24 cellular contexts compared by ENCODE assay signal in the genomic region with DNA sequence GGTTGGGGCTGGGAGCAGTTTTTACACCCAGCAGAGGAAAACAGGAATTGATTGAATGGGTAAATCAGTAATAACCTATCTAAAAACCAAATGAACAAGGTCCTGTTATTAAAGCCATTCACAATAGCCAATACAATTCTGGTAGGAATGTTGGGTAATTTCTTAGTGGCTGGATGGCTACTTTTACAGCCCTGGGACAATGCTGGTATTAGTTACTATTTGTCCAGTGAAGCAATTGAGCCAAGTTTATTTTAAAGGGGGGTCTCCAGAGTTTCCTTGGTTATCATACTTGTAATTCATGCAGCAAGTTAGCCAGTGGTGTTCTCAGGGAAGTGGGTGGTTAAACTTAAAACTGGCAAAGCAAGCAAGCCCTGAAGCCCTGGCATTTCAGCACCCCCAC.
DNase-seq lines count a peak whose midpoint lies in the region; ATAC-seq, FAIRE-seq and TF ChIP-seq lines count a peak whose summit lies in the region.
"Had no signal": no experiment of that assay in that cellular context is flagged by ENCODE, and none has a peak within 500 bp of the region (broad histone marks: within the 10 kb centered on the region; RNA-seq: fewer than 3 reads in every experiment).

No MANE protein-coding gene starts in this region.

- H3K4me1 Mint-ChIP-seq in activated naive CD8-positive, alpha-beta T cell treated with anti-CD3 and anti-CD28 coated beads, Interleukin-2, amount 50 U/mL, for 24 hours, result no peaks in the 10 kb centered on the region
- H3K4me1 Mint-ChIP-seq: B cell; CD4-positive, CD25-positive, alpha-beta regulatory T cell had no signal

- H3K4me1 ChIP-seq in liver (ENCODE audit: control insufficient read depth in 4 of 4, insufficient read depth in 4 of 4, low read length in 3 of 4) (peaks cover 0 to 2% (median 0%) of the 10 kb centered on the region in 4 donors), HepG2 (ENCODE audit: insufficient read depth, low read length) (peaks cover 22% of the 10 kb centered on the region), pancreas (peaks cover 14 to 22% (median 19%) of the 10 kb centered on the region in 3 donors), thyroid gland (peaks cover 11 to 30% of the 10 kb centered on the region in 2 donors)
- H3K4me1 ChIP-seq: BLaER1 had no signal

- no peak overlapping the region for H3K27ac Mint-ChIP-seq in activated naive CD8-positive, alpha-beta T cell treated with anti-CD3 and anti-CD28 coated beads, Interleukin-2, amount 50 U/mL, for 24 hours
- H3K27ac Mint-ChIP-seq: B cell; CD4-positive, CD25-positive, alpha-beta regulatory T cell; CD8-positive, alpha-beta T cell; H9 had no signal

- no peak overlapping the region for H3K9ac ChIP-seq in liver (ENCODE audit: low read depth in 1 of 2, low read length in 2 of 2)
- H3K9ac ChIP-seq in HepG2 (ENCODE audit: insufficient read depth, low read depth, low read length), result no peak overlapping the region
- H3K9ac ChIP-seq: BLaER1, GM23248 had no signal

- H2AFZ ChIP-seq in HepG2 (ENCODE audit: low read length), result no peak overlapping the region
- H2AFZ ChIP-seq: GM23248 had no signal

- no peaks in the 10 kb centered on the region for H4K20me1 ChIP-seq in HepG2 (ENCODE audit: insufficient read depth, low read length)
- H4K20me1 ChIP-seq: BLaER1 had no signal

- no peak overlapping the region for H3K4me2 ChIP-seq in HepG2 (ENCODE audit: low read depth, low read length)
- H3K4me2 ChIP-seq: BLaER1 had no signal

- H3K36me3 Mint-ChIP-seq in activated naive CD8-positive, alpha-beta T cell treated with anti-CD3 and anti-CD28 coated beads, Interleukin-2, amount 50 U/mL, for 24 hours (ENCODE audit: low read depth), result no peaks in the 10 kb centered on the region
- H3K36me3 Mint-ChIP-seq: CD4-positive, CD25-positive, alpha-beta regulatory T cell; CD8-positive, alpha-beta T cell had no signal

- no peaks in the 10 kb centered on the region for H3K27me3 Mint-ChIP-seq in activated naive CD8-positive, alpha-beta T cell treated with anti-CD3 and anti-CD28 coated beads, Interleukin-2, amount 50 U/mL, for 24 hours

- FAIRE-seq in HepG2 (lab: Jason Lieb, UNC) (no peak), pancreas (lab: Jason Lieb, UNC) (no peak)
- FAIRE-seq: A204.1, D721Med, GM12878, GM19239, H1 had no signal

- H3K79me2 ChIP-seq in HepG2 (ENCODE audit: insufficient read depth, low read length), result no peaks in the 10 kb centered on the region

- TF ChIP-seq CTCF in liver (IDR thresholded peaks at IDR 0.05; ENCODE audit: low read depth, low read length, missing input control) (no peak), HepG2 (CRISPR knock-in tag; IDR thresholded peaks at IDR 0.05) (no peak), pancreas (IDR thresholded peaks at IDR 0.05) (no peak), thyroid gland (IDR thresholded peaks at IDR 0.05) (no peak)

- H3K36me3 ChIP-seq in liver (ENCODE audit: control insufficient read depth in 4 of 4, insufficient read depth in 3 of 4, low read depth in 1 of 4, low read length in 3 of 4), result no peaks in the 10 kb centered on the region
- no peaks in the 10 kb centered on the region for H3K36me3 ChIP-seq in HepG2 (replicated peaks in 1 of 2; ENCODE audit: control insufficient read depth in 1 of 2, insufficient read depth in 2 of 2, low read length in 2 of 2)
- H3K36me3 ChIP-seq in pancreas, result no peaks in the 10 kb centered on the region
- no peaks in the 10 kb centered on the region for H3K36me3 ChIP-seq in thyroid gland
- H3K36me3 ChIP-seq: BLaER1 had no signal

- POLR2A ChIA-PET in HepG2 (lab: Yijun Ruan, JAX), result no interaction called here

- H3K27me3 ChIP-seq in liver (ENCODE audit: control insufficient read depth in 4 of 4, insufficient read depth in 4 of 4, low read length in 3 of 4), result no peaks in the 10 kb centered on the region
- H3K27me3 ChIP-seq in HepG2 (ENCODE audit: control insufficient read depth in 1 of 2, insufficient read depth in 2 of 2, low read length in 2 of 2), result no peaks in the 10 kb centered on the region
- H3K27me3 ChIP-seq in pancreas, result no peaks in the 10 kb centered on the region
- no peaks in the 10 kb centered on the region for H3K27me3 ChIP-seq in thyroid gland
- H3K27me3 ChIP-seq: BLaER1 had no signal

- TF ChIP-seq EP300 in HepG2 (IDR thresholded peaks at IDR 0.05; ENCODE audit: low read depth in 2 of 2, low read length in 2 of 2), result no peak
- no peak for TF ChIP-seq EP300 in HepG2 (CRISPR knock-in tag; IDR thresholded peaks at IDR 0.05; ENCODE audit: borderline replicate concordance)

- H3K27ac ChIP-seq in liver (ENCODE audit: low read depth in 1 of 2, low read length in 2 of 2) (no peak overlapping the region), HepG2 (ENCODE audit: extremely low read length, insufficient read depth, low read length) (no peak overlapping the region), pancreas (peak overlapping the region in 1 of 4 donors; percentile 41), thyroid gland (peak overlapping the region in 2 of 3 donors; percentile 6 to 18)
- H3K27ac ChIP-seq: 22Rv1, BLaER1, C4-2B, GM23248 had no signal

- H3K9me3 ChIP-seq in liver (ENCODE audit: control insufficient read depth in 4 of 4, low read length in 3 of 4), result no peaks in the 10 kb centered on the region
- H3K9me3 ChIP-seq in HepG2 (ENCODE audit: low read length), result no peaks in the 10 kb centered on the region
- no peaks in the 10 kb centered on the region for H3K9me3 ChIP-seq in pancreas
- H3K9me3 ChIP-seq in thyroid gland, result no peaks in the 10 kb centered on the region
- H3K9me3 ChIP-seq: BLaER1 had no signal

- BruUV-seq in HepG2 (replicated peaks; lab: Mats Ljungman, UMichigan), result no TSS peak

- intact Hi-C loops in HepG2 (cut with micrococcal nuclease; ENCODE audit: unreplicated experiment), result no loop called here
- intact Hi-C loops in pancreas (cut with DNase I), result no loop called here
- intact Hi-C loops in thyroid gland (cut with DNase I), result no loop called here

- no peak overlapping the region for H3K4me3 Mint-ChIP-seq in activated naive CD8-positive, alpha-beta T cell treated with anti-CD3 and anti-CD28 coated beads, Interleukin-2, amount 50 U/mL, for 24 hours
- H3K4me3 Mint-ChIP-seq: B cell; CD4-positive, CD25-positive, alpha-beta regulatory T cell; CD8-positive, alpha-beta T cell; H9 had no signal

- CTCF ChIA-PET in HepG2 (lab: Yijun Ruan, JAX; ENCODE audit: low intra/inter-chr PET ratio, low total read pairs), result no interaction called here

- in situ Hi-C loops in HepG2 (cut with HindIII; ENCODE audit: extremely low pct_ligation_motif_present, low pct_unique_long_range_greater_than_20kb), result no loop called here

- no peak for TF ChIP-seq POLR2A in HepG2 (IDR thresholded peaks at IDR 0.05; ENCODE audit: insufficient read depth in 1 of 2, low read depth in 2 of 2, low read length in 2 of 2)
- no peak for TF ChIP-seq POLR2A in thyroid gland (IDR thresholded peaks at IDR 0.05)

- H3K4me3 ChIP-seq in liver (ENCODE audit: low read depth in 1 of 3, low read length in 3 of 3), result no peak overlapping the region
- no peak overlapping the region for H3K4me3 ChIP-seq in HepG2 (replicated peaks in 1 of 3; ENCODE audit: insufficient read depth in 1 of 3, low read depth in 2 of 3, low read length in 3 of 3)
- no peak overlapping the region for H3K4me3 ChIP-seq in pancreas
- no peak overlapping the region for H3K4me3 ChIP-seq in thyroid gland (replicated peaks in 1 of 3)
- H3K4me3 ChIP-seq: BLaER1, GM12878, GM23248 had no signal

- no peaks in the 10 kb centered on the region for H3K9me3 Mint-ChIP-seq in activated naive CD8-positive, alpha-beta T cell treated with anti-CD3 and anti-CD28 coated beads, Interleukin-2, amount 50 U/mL, for 24 hours
- H3K9me3 Mint-ChIP-seq: CD8-positive, alpha-beta T cell; H9 had no signal

- TF ChIP-seq RAD21 in liver (IDR thresholded peaks at IDR 0.05), result peak in 1 of 2 donors; percentile 22
- TF ChIP-seq RAD21 in HepG2 (CRISPR knock-in tag; IDR thresholded peaks at IDR 0.05), result no peak

- DNase-seq in HepG2 (ENCODE audit: low spot score) (no peak), pancreas (no peak), thyroid gland (no peak), NCI-H1436 (lab: John Stamatoyannopoulos, UW) (no peak)
- no peak for DNase-seq in activated naive CD8-positive, alpha-beta T cell treated with anti-CD3 and anti-CD28 coated beads, Interleukin-2, amount 50 U/mL, for 24 hours
- DNase-seq: CD4-positive, CD25-positive, alpha-beta regulatory T cell; CD8-positive, alpha-beta T cell; DMS 273 treated with DMSO at 0.1 percent for 48 hours; DMS79; EL; GDM1; GM23248; H9 had no signal

- no peak for ATAC-seq in HepG2
- ATAC-seq in pancreas, result peak in 3 of 4 donors; percentile 53 to 78 (median 55)
- ATAC-seq in activated naive CD8-positive, alpha-beta T cell treated with anti-CD3 and anti-CD28 coated beads, Interleukin-2, amount 50 U/mL, for 24 hours, result no peak
- ATAC-seq: CD8-positive, alpha-beta T cell; GM12878; HCT116 had no signal

TF ChIP-seq in liver, 16 proteins besides CTCF, POLR2A, EP300 and RAD21 (continues in another document):
- peak in 1 of 2 donors; percentile 23 for TF ChIP-seq HNF4A (conservative IDR thresholded peaks at IDR 0.05)

TF ChIP-seq in HepG2, 621 proteins besides CTCF, POLR2A, EP300 and RAD21 (continues in another document):
- TF ChIP-seq HMG20B (CRISPR knock-in tag; conservative IDR thresholded peaks at IDR 0.05), result no peak
- TF ChIP-seq, protein P1, sequence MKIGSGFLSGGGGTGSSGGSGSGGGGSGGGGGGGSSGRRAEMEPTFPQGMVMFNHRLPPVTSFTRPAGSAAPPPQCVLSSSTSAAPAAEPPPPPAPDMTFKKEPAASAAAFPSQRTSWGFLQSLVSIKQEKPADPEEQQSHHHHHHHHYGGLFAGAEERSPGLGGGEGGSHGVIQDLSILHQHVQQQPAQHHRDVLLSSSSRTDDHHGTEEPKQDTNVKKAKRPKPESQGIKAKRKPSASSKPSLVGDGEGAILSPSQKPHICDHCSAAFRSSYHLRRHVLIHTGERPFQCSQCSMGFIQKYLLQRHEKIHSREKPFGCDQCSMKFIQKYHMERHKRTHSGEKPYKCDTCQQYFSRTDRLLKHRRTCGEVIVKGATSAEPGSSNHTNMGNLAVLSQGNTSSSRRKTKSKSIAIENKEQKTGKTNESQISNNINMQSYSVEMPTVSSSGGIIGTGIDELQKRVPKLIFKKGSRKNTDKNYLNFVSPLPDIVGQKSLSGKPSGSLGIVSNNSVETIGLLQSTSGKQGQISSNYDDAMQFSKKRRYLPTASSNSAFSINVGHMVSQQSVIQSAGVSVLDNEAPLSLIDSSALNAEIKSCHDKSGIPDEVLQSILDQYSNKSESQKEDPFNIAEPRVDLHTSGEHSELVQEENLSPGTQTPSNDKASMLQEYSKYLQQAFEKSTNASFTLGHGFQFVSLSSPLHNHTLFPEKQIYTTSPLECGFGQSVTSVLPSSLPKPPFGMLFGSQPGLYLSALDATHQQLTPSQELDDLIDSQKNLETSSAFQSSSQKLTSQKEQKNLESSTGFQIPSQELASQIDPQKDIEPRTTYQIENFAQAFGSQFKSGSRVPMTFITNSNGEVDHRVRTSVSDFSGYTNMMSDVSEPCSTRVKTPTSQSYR (CRISPR knock-in tag; IDR thresholded peaks at IDR 0.05; ENCODE audit: borderline replicate concordance), result no peak
- TF ChIP-seq, protein P2, sequence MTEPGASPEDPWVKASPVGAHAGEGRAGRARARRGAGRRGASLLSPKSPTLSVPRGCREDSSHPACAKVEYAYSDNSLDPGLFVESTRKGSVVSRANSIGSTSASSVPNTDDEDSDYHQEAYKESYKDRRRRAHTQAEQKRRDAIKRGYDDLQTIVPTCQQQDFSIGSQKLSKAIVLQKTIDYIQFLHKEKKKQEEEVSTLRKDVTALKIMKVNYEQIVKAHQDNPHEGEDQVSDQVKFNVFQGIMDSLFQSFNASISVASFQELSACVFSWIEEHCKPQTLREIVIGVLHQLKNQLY (CRISPR knock-in tag; IDR thresholded peaks at IDR 0.05), result no peak

Comparison
In these comparisons a context has a peak if more than half of its experiments do, and no peak if none do; other contexts are left out.
1. H3K27ac ChIP-seq: peak in thyroid gland (2 of 3); none in liver (0 of 2) and HepG2 (single experiment).
2. ATAC-seq: peak in pancreas (3 of 4); none in HepG2 (single experiment) and activated naive CD8-positive, alpha-beta T cell treated with anti-CD3 and anti-CD28 coated beads, Interleukin-2, amount 50 U/mL, for 24 hours (single experiment).